ENCODE assay signal across 23 cellular contexts in genomic region chr2:105140237-105140568, GRCh38.
DNase-seq lines count a peak whose midpoint lies in the region; FAIRE-seq and TF ChIP-seq lines count a peak whose summit lies in the region.
"Had no signal": no experiment of that assay in that cellular context is flagged by ENCODE, and none has a peak within 500 bp of the region (broad histone marks: within the 10 kb centered on the region; RNA-seq: fewer than 3 reads in every experiment).

No MANE protein-coding gene starts in this region.

- H3K27me3 ChIP-seq in SJCRH30, result no peaks in the 10 kb centered on the region
- H3K27me3 ChIP-seq: BLaER1 had no signal

- H3K4me3 ChIP-seq in HEK293 (ENCODE audit: low read depth, low read length) (no peak overlapping the region), SJCRH30 (no peak overlapping the region)
- H3K4me3 ChIP-seq: A549, BLaER1, GM23338, HAP-1 had no signal

- POLR2A ChIA-PET in HEK293 (lab: Yijun Ruan, JAX) (no interaction called here), MCF 10A (lab: Yijun Ruan, JAX) (no interaction called here)

- H3K4me3 Mint-ChIP-seq in MCF 10A (ENCODE audit: unreplicated experiment), result no peak overlapping the region
- H3K4me3 Mint-ChIP-seq: CD4-positive, CD25-positive, alpha-beta regulatory T cell; CD8-positive, alpha-beta T cell; GM23338 had no signal

- CTCF ChIA-PET in HEK293 (lab: Yijun Ruan, JAX), result interaction anchor here (1.2 kb wide), 1 partner anchor 26 kb away, joined by 5 read pairs; no protein-coding TSS in a partner anchor
- CTCF ChIA-PET in MCF 10A (lab: Yijun Ruan, JAX), result interaction anchor here (0.5 to 1.0 kb wide), 2 partner anchors 14 to 26 kb away, joined by 3 to 4 read pairs; no protein-coding TSS in a partner anchor

- TF ChIP-seq CTCF in HEK293 (tag by site-specific recombination; IDR thresholded peaks at IDR 0.05), result no peak
- no peak for TF ChIP-seq CTCF in MCF 10A (IDR thresholded peaks at IDR 0.05; ENCODE audit: unreplicated experiment)

- peaks cover 13% of the 10 kb centered on the region for H3K27me3 Mint-ChIP-seq in MCF 10A (ENCODE audit: insufficient read depth, unreplicated experiment)
- H3K27me3 Mint-ChIP-seq: B cell had no signal

- H3K4me1 ChIP-seq in HEK293 (ENCODE audit: control insufficient read depth, insufficient read depth, low read length), result peaks cover 4% of the 10 kb centered on the region
- H3K4me1 ChIP-seq in SJCRH30, result peaks cover 21% of the 10 kb centered on the region
- H3K4me1 ChIP-seq: A549, HAP-1 had no signal

- H3K9me3 Mint-ChIP-seq in MCF 10A (ENCODE audit: unreplicated experiment), result no peaks in the 10 kb centered on the region
- H3K9me3 Mint-ChIP-seq: CD8-positive, alpha-beta T cell; GM23338 had no signal

- no peaks in the 10 kb centered on the region for H3K36me3 ChIP-seq in HEK293 (ENCODE audit: control insufficient read depth in 2 of 2, insufficient read depth in 1 of 2, low read length in 2 of 2)
- no peaks in the 10 kb centered on the region for H3K36me3 ChIP-seq in SJCRH30
- H3K36me3 ChIP-seq: BLaER1, HAP-1 had no signal

- peak; percentile 87 for DNase-seq in NCI-H524 treated with DMSO at 0.1 percent for 48 hours (lab: John Stamatoyannopoulos, UW)
- peak in 1 of 2 experiments; percentile 58 for DNase-seq in SJCRH30
- DNase-seq in left kidney (ENCODE audit: low read depth, low spot score), result peak; percentile 16
- no peak for DNase-seq in activated effector memory CD4-positive, alpha-beta T cell treated with Interleukin-2 at 50 U/mL for 16 hours
- DNase-seq in GM19239 (ENCODE audit: insufficient read length, low spot score), result no peak
- DNase-seq in MCF 10A (ENCODE audit: unreplicated experiment), result no peak
- no peak for DNase-seq in central memory CD4-positive, alpha-beta T cell
- DNase-seq: 8988T; Caco-2; CD4-positive, CD25-positive, alpha-beta regulatory T cell; CD8-positive, alpha-beta T cell; DMS153; DND-41 had no signal

- H3K9me3 ChIP-seq in HEK293 (ENCODE audit: control insufficient read depth, insufficient read depth, low read depth, low read length) (no peaks in the 10 kb centered on the region), SJCRH30 (replicated peaks) (no peaks in the 10 kb centered on the region; the same call in none of the 2 replicates)
- H3K9me3 ChIP-seq: A549, BLaER1, Caco-2, HAP-1 had no signal

- H3K36me3 Mint-ChIP-seq in MCF 10A (ENCODE audit: insufficient read depth, unreplicated experiment), result no peaks in the 10 kb centered on the region
- H3K36me3 Mint-ChIP-seq: CD4-positive, CD25-positive, alpha-beta regulatory T cell; CD8-positive, alpha-beta T cell had no signal

- H3K4me1 Mint-ChIP-seq in MCF 10A (ENCODE audit: insufficient read depth, unreplicated experiment), result no peaks in the 10 kb centered on the region

- intact Hi-C loops in MCF 10A (cut with micrococcal nuclease), result no loop called here

- BruUV-seq in MCF 10A (replicated peaks; lab: Mats Ljungman, UMichigan), result no TSS peak

- H3K27ac ChIP-seq in HEK293 (ENCODE audit: extremely low read depth, low read depth, low read length) (no peak overlapping the region), SJCRH30 (peak overlapping the region; percentile 51)
- H3K27ac ChIP-seq: A549, BLaER1, C4-2B had no signal

- FAIRE-seq in GM19239 (lab: Jason Lieb, UNC), result no peak
- FAIRE-seq: A549, G401.6, GM12892, H54 had no signal

- H3K27ac Mint-ChIP-seq in MCF 10A (ENCODE audit: low read depth, unreplicated experiment), result no peak overlapping the region
- H3K27ac Mint-ChIP-seq: B cell; CD4-positive, CD25-positive, alpha-beta regulatory T cell; CD8-positive, alpha-beta T cell; GM23338 had no signal

TF ChIP-seq in HEK293, 187 proteins besides CTCF, POLR2A, EP300 and RAD21 (continues in another document):
- TF ChIP-seq KLF16 (tag by site-specific recombination; IDR thresholded peaks at IDR 0.05) (peak; percentile 67), HOXD13 (CRISPR knock-in tag; IDR thresholded peaks at IDR 0.05; ENCODE audit: borderline replicate concordance) (peak; percentile 85; the same call in 1 of the 2 replicates), ZBTB49 (tag by site-specific recombination; IDR thresholded peaks at IDR 0.05; ENCODE audit: low read depth) (no peak), ZNF621 (tag by site-specific recombination; IDR thresholded peaks at IDR 0.05) (no peak), ZEB2 (tag by site-specific recombination; IDR thresholded peaks at IDR 0.05) (peak; percentile 45; the same call in 1 of the 2 replicates), FEZF1 (tag by site-specific recombination; IDR thresholded peaks at IDR 0.05) (peak; percentile 93), PRDM6 (tag by site-specific recombination; IDR thresholded peaks at IDR 0.05) (peak; percentile 55), ZNF670 (tag by site-specific recombination; IDR thresholded peaks at IDR 0.05; ENCODE audit: low read depth) (no peak), ZNF747 (tag by site-specific recombination; IDR thresholded peaks at IDR 0.05) (no peak), ZNF488 (tag by site-specific recombination; IDR thresholded peaks at IDR 0.05) (peak; percentile 81; the same call in 1 of the 2 replicates)
- TF ChIP-seq, protein P1, sequence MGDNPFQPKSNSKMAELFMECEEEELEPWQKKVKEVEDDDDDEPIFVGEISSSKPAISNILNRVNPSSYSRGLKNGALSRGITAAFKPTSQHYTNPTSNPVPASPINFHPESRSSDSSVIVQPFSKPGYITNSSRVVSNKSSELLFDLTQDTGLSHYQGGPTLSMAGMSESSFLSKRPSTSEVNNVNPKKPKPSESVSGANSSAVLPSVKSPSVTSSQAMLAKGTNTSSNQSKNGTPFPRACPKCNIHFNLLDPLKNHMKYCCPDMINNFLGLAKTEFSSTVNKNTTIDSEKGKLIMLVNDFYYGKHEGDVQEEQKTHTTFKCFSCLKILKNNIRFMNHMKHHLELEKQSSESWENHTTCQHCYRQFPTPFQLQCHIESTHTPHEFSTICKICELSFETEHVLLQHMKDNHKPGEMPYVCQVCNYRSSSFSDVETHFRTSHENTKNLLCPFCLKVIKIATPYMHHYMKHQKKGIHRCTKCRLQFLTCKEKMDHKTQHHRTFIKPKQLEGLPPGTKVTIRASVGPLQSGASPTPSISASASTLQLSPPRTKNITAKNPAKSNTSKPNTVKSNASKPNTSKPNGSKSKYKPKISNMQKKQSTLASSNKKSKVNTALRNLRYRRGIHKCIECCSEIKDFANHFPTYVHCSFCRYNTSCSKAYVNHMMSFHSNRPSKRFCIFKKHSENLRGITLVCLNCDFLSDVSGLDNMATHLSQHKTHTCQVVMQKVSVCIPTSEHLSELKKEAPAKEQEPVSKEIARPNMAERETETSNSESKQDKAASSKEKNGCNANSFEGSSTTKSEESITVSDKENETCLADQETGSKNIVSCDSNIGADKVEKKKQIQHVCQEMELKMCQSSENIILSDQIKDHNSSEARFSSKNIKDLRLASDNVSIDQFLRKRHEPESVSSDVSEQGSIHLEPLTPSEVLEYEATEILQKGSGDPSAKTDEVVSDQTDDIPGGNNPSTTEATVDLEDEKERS (tag by site-specific recombination; IDR thresholded peaks at IDR 0.05), result no peak
- TF ChIP-seq, protein P2, sequence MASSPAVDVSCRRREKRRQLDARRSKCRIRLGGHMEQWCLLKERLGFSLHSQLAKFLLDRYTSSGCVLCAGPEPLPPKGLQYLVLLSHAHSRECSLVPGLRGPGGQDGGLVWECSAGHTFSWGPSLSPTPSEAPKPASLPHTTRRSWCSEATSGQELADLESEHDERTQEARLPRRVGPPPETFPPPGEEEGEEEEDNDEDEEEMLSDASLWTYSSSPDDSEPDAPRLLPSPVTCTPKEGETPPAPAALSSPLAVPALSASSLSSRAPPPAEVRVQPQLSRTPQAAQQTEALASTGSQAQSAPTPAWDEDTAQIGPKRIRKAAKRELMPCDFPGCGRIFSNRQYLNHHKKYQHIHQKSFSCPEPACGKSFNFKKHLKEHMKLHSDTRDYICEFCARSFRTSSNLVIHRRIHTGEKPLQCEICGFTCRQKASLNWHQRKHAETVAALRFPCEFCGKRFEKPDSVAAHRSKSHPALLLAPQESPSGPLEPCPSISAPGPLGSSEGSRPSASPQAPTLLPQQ (tag by site-specific recombination; IDR thresholded peaks at IDR 0.05), result peak; percentile 62; the same call in 1 of the 2 replicates

Comparison
In these comparisons a context has a peak if more than half of its experiments do, and no peak if none do; other contexts are left out.
1. DNase-seq: peak in NCI-H524 treated with DMSO at 0.1 percent for 48 hours (single experiment) and left kidney (single experiment); none in activated effector memory CD4-positive, alpha-beta T cell treated with Interleukin-2 at 50 U/mL for 16 hours (single experiment), GM19239 (single experiment), MCF 10A (single experiment) and central memory CD4-positive, alpha-beta T cell (single experiment).